ENCODE assay signal across 8 cellular contexts in the genomic region with DNA sequence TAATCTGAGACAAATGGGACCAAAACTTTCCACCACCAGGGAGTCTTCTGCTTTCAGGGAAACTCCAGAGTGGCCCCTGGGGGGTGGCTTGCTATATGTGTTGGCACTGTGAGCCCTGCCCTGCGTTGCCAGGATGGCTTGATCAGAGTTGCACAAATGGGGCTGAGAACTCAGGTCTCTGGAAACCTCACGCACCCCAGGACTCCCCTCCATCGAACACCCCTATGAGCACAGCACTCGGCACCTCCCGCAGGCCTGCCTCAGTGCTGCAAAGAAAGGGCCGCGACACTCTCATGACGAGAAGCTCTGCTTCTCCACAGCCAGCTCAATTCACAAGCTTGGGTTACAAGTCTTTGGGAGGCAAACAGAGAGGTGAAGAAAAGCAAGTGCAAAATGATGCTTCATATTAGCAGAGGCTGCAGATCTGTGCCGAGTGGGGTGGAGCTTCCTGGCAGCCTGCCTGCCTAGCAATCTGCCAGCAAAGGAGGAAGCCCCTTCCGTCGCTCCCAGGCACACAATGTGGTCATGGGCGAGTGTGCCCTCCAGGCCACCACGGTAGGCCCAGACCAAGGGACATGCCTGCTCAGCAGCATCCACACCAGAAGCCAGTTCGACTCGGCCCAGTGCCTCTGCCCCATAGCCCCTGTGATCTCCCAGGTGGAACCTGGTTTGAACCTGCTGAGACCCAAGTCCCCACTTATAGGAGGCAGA. TPM values are rescaled to one million over a fixed set of nuclear protein-coding genes. Genes with fewer than 3 reads are reported as not detected.
DNase-seq lines count a peak whose midpoint lies in the region; ATAC-seq and TF ChIP-seq lines count a peak whose summit lies in the region.

No MANE protein-coding gene starts in this region.

- H3K27ac Mint-ChIP-seq in activated CD4-positive, alpha-beta T cell treated with anti-CD3 and anti-CD28 coated beads, Interleukin-2, amount 10 ng/mL, durations not matched to agents 7 days and 5 days = peak overlapping the region; percentile 99
- peak overlapping the region; percentile 96 to 100 (median 99) for H3K27ac Mint-ChIP-seq in naive thymus-derived CD4-positive, alpha-beta T cell

- no peaks in the 10 kb centered on the region for H3K27me3 Mint-ChIP-seq in activated CD4-positive, alpha-beta T cell treated with anti-CD3 and anti-CD28 coated beads, Interleukin-2, amount 10 ng/mL, durations not matched to agents 7 days and 5 days
- no peaks in the 10 kb centered on the region for H3K27me3 Mint-ChIP-seq in naive thymus-derived CD4-positive, alpha-beta T cell

- in situ Hi-C loops in GM13977 (cut with MboI; ENCODE audit: low pct_unique_long_range_greater_than_20kb, low sequenced_read_pairs, unreplicated experiment) = no loop called here

- peaks cover 93 to 99% of the 10 kb centered on the region in 2 donors for H3K4me1 ChIP-seq in naive thymus-derived CD4-positive, alpha-beta T cell (ENCODE audit: control insufficient read depth in 2 of 2, insufficient read depth in 2 of 2, low read length in 2 of 2)
- peaks cover 100% of the 10 kb centered on the region for H3K4me1 ChIP-seq in vagina

- CTCF ChIA-PET in activated CD4-positive, alpha-beta T cell treated with anti-CD3 and anti-CD28 coated beads, Interleukin-2, amount 10 ng/mL, durations not matched to agents 7 days and 5 days (lab: Charles Lee) = interaction anchor here (0.6 to 4.8 kb wide), 16 partner anchors 11 to 661 kb away, joined by 3 to 23 read pairs (median 4); no protein-coding TSS in a partner anchor
- CTCF ChIA-PET in naive thymus-derived CD4-positive, alpha-beta T cell (lab: Charles Lee) = interaction anchor here (0.7 to 3.4 kb wide), 6 partner anchors 18 to 139 kb away, joined by 3 to 31 read pairs (median 6); no protein-coding TSS in a partner anchor

- TF ChIP-seq CTCF in GM13977 (IDR thresholded peaks at IDR 0.05; ENCODE audit: extremely low read depth, insufficient read depth, missing control alignments) (no peak), epithelial cell of esophagus (IDR thresholded peaks at IDR 0.05; ENCODE audit: insufficient read depth, low read depth, low read length, missing control alignments) (peak; percentile 22), vagina (IDR thresholded peaks at IDR 0.05) (no peak)

- DNase-seq in GM13977 (ENCODE audit: low spot score) (peak; percentile 62), NCI-H1092 (lab: John Stamatoyannopoulos, UW) (peak; percentile 59), epithelial cell of esophagus (ENCODE audit: low read depth) (no peak), vagina (ENCODE audit: extremely low spot score in 2 of 2) (no peak)
- peak; percentile 74 for DNase-seq in activated CD4-positive, alpha-beta T cell treated with anti-CD3 and anti-CD28 coated beads, Interleukin-2, amount 10 ng/mL, durations not matched to agents 7 days and 5 days
- DNase-seq in naive thymus-derived CD4-positive, alpha-beta T cell = peak in 8 of 9 donors; percentile 44 to 75 (median 72)

- H3K27me3 ChIP-seq in naive thymus-derived CD4-positive, alpha-beta T cell (ENCODE audit: control insufficient read depth in 2 of 2, insufficient read depth in 2 of 2, low read length in 2 of 2) = no peaks in the 10 kb centered on the region
- H3K27me3 ChIP-seq in vagina = no peaks in the 10 kb centered on the region

- ATAC-seq in naive thymus-derived CD4-positive, alpha-beta T cell = peak; percentile 46
- no peak for ATAC-seq in GM18867 (IDR thresholded peaks at IDR 0.05; ENCODE audit: unreplicated experiment)
- ATAC-seq in HG03521 (IDR thresholded peaks at IDR 0.05; ENCODE audit: unreplicated experiment) = no peak

- no peak overlapping the region for H3K4me3 ChIP-seq in epithelial cell of esophagus (ENCODE audit: low read length)
- H3K4me3 ChIP-seq in naive thymus-derived CD4-positive, alpha-beta T cell (ENCODE audit: low read length) = peak overlapping the region; percentile 57
- H3K4me3 ChIP-seq in vagina = peak overlapping the region; percentile 2 to 8

- peaks cover 98% of the 10 kb centered on the region for H3K36me3 Mint-ChIP-seq in activated CD4-positive, alpha-beta T cell treated with anti-CD3 and anti-CD28 coated beads, Interleukin-2, amount 10 ng/mL, durations not matched to agents 7 days and 5 days (ENCODE audit: low read depth)
- H3K36me3 Mint-ChIP-seq in naive thymus-derived CD4-positive, alpha-beta T cell = peaks cover 7 to 73% (median 40%) of the 10 kb centered on the region in 5 donors

- no peak for TF ChIP-seq POLR2A in vagina (IDR thresholded peaks at IDR 0.05)

- no peaks in the 10 kb centered on the region for H3K9me3 ChIP-seq in naive thymus-derived CD4-positive, alpha-beta T cell (ENCODE audit: control insufficient read depth in 2 of 3, low read length in 3 of 3)
- no peaks in the 10 kb centered on the region for H3K9me3 ChIP-seq in vagina

- H3K36me3 ChIP-seq in naive thymus-derived CD4-positive, alpha-beta T cell (ENCODE audit: control insufficient read depth in 2 of 3, insufficient read depth in 3 of 3, low read length in 3 of 3) = peaks cover 13 to 45% (median 13%) of the 10 kb centered on the region in 3 experiments
- H3K36me3 ChIP-seq in vagina = peaks cover 0 to 11% of the 10 kb centered on the region in 2 donors

- intact Hi-C loops in naive thymus-derived CD4-positive, alpha-beta T cell (cut with micrococcal nuclease) = loop anchor here (1.0 to 2.0 kb wide), 9 partner anchors 7 to 197 kb away; a partner anchor contains a TSS
- intact Hi-C loops in vagina (cut with DNase I) = loop anchor here (5.0 kb wide), 1 partner anchor 35 kb away; no protein-coding TSS in a partner anchor

- H3K27ac ChIP-seq in naive thymus-derived CD4-positive, alpha-beta T cell (ENCODE audit: low read depth, low read length) = peak overlapping the region; percentile 82
- H3K27ac ChIP-seq in vagina = peak overlapping the region; percentile 97

- H3K4me3 Mint-ChIP-seq in activated CD4-positive, alpha-beta T cell treated with anti-CD3 and anti-CD28 coated beads, Interleukin-2, amount 10 ng/mL, durations not matched to agents 7 days and 5 days = peak overlapping the region; percentile 86
- H3K4me3 Mint-ChIP-seq in naive thymus-derived CD4-positive, alpha-beta T cell = peak overlapping the region; percentile 83 to 95 (median 92)

- no peaks in the 10 kb centered on the region for H3K9me3 Mint-ChIP-seq in activated CD4-positive, alpha-beta T cell treated with anti-CD3 and anti-CD28 coated beads, Interleukin-2, amount 10 ng/mL, durations not matched to agents 7 days and 5 days
- H3K9me3 Mint-ChIP-seq in naive thymus-derived CD4-positive, alpha-beta T cell = peaks cover 0 to 3% (median 0%) of the 10 kb centered on the region in 11 donors

- POLR2A ChIA-PET in activated CD4-positive, alpha-beta T cell treated with anti-CD3 and anti-CD28 coated beads, Interleukin-2, amount 10 ng/mL, durations not matched to agents 7 days and 5 days (lab: Charles Lee) = interaction anchor here (0.5 to 2.1 kb wide), 5 partner anchors 24 to 196 kb away, joined by 3 to 9 read pairs (median 5); a partner anchor contains a TSS
- POLR2A ChIA-PET in naive thymus-derived CD4-positive, alpha-beta T cell (lab: Charles Lee) = interaction anchor here (0.6 to 47.8 kb wide), 21 partner anchors 8 to 212 kb away, joined by 3 to 1512 read pairs (median 4); a partner anchor contains a TSS

- H3K4me1 Mint-ChIP-seq in activated CD4-positive, alpha-beta T cell treated with anti-CD3 and anti-CD28 coated beads, Interleukin-2, amount 10 ng/mL, durations not matched to agents 7 days and 5 days = peaks cover 99% of the 10 kb centered on the region
- H3K4me1 Mint-ChIP-seq in naive thymus-derived CD4-positive, alpha-beta T cell = peaks cover 84 to 100% (median 100%) of the 10 kb centered on the region in 7 donors

RNA-seq across cellular contexts. Expression of a gene that starts 55.7 kb away (rescaled TPM):
- 1,000 to 10,000 TPM in 1 of 2 experiments, 100 to 1,000 TPM in 1; 881 to 1,009 TPM for total RNA-seq in activated CD4-positive, alpha-beta T cell treated with anti-CD3 and anti-CD28 coated beads, Interleukin-2, amount 10 ng/mL, durations not matched to agents 7 days and 5 days
- 100 to 1,000 TPM; 650 to 900 (median 803) TPM for total RNA-seq in naive thymus-derived CD4-positive, alpha-beta T cell
- polyA plus RNA-seq in naive thymus-derived CD4-positive, alpha-beta T cell = 100 to 1,000 TPM in 1 of 2 donors, 10 to 100 TPM in 1; 95.5 to 501 TPM
- total RNA-seq in vagina = 333 TPM

Comparison
In these comparisons a context has a peak if more than half of its experiments do, and no peak if none do; other contexts are left out.
1. DNase-seq: peak in GM13977 (single experiment), NCI-H1092 (single experiment), activated CD4-positive, alpha-beta T cell treated with anti-CD3 and anti-CD28 coated beads, Interleukin-2, amount 10 ng/mL, durations not matched to agents 7 days and 5 days (single experiment) and naive thymus-derived CD4-positive, alpha-beta T cell (8 of 9); none in epithelial cell of esophagus (single experiment) and vagina (0 of 2).